15 cellular contexts compared by ENCODE assay signal in genomic region chr9:12503606-12504122, GRCh38.
DNase-seq lines count a peak whose midpoint lies in the region; ATAC-seq and TF ChIP-seq lines count a peak whose summit lies in the region.
"Had no signal": no experiment of that assay in that cellular context is flagged by ENCODE, and none has a peak within 500 bp of the region (broad histone marks: within the 10 kb centered on the region; RNA-seq: fewer than 3 reads in every experiment).

No MANE protein-coding gene starts in this region.

- H3K9ac ChIP-seq in SK-N-MC (ENCODE audit: insufficient read length): no peak overlapping the region
- H3K9ac ChIP-seq in mesenchymal stem cell (ENCODE audit: low read length): no peak overlapping the region

- CTCF ChIA-PET in A673 (lab: Charles Lee): no interaction called here

- no peak overlapping the region for H2AFZ ChIP-seq in mesenchymal stem cell (ENCODE audit: low read depth, low read length)

- no peak overlapping the region for H3K18ac ChIP-seq in mesenchymal stem cell (ENCODE audit: low read depth in 1 of 2, low read length in 2 of 2)

- H3K9me3 ChIP-seq in SK-N-MC (ENCODE audit: low read depth, low read length) (no peaks in the 10 kb centered on the region), mesenchymal stem cell (ENCODE audit: control insufficient read depth, low read length) (peaks cover 8% of the 10 kb centered on the region), A673 (ENCODE audit: low read depth, low read length, poor library complexity, severe bottlenecking) (no peaks in the 10 kb centered on the region)

- no peak for TF ChIP-seq CTCF in fibroblast of pulmonary artery (IDR thresholded peaks at IDR 0.05; ENCODE audit: low read length, missing control alignments)
- no peak for TF ChIP-seq CTCF in A673 (conservative IDR thresholded peaks at IDR 0.05; ENCODE audit: low read depth, low read length)

- no peak overlapping the region for H3K4ac ChIP-seq in mesenchymal stem cell (ENCODE audit: low read depth in 1 of 2, low read length in 2 of 2)

- no peak overlapping the region for H2BK12ac ChIP-seq in mesenchymal stem cell (ENCODE audit: low read length in 2 of 2)

- intact Hi-C loops in A673 (cut with micrococcal nuclease; ENCODE audit: unreplicated experiment): no loop called here

- no peak overlapping the region for H3K14ac ChIP-seq in mesenchymal stem cell (ENCODE audit: low read length in 2 of 2)

- BruUV-seq in A673 (replicated peaks; lab: Mats Ljungman, UMichigan): no TSS peak

- H2BK120ac ChIP-seq in mesenchymal stem cell (ENCODE audit: low read depth, low read length): no peak overlapping the region

- H3K4me3 ChIP-seq in SK-N-MC: peak overlapping the region; percentile 23
- H3K4me3 ChIP-seq in fibroblast of pulmonary artery (replicated peaks; ENCODE audit: low read depth, low read length): no peak overlapping the region
- no peak overlapping the region for H3K4me3 ChIP-seq in mesenchymal stem cell (ENCODE audit: insufficient read depth in 1 of 2, low read depth in 1 of 2, low read length in 2 of 2)
- no peak overlapping the region for H3K4me3 ChIP-seq in A673 (ENCODE audit: low read depth, low read length, poor library complexity, severe bottlenecking)

- peak; percentile 56 for DNase-seq in SK-N-MC (ENCODE audit: low read depth, low spot score)
- peak; percentile 28 for DNase-seq in fibroblast of pulmonary artery (ENCODE audit: low read depth)
- peak; percentile 14 for DNase-seq in mesenchymal stem cell
- no peak for DNase-seq in A673 (ENCODE audit: low spot score)
- no peak for DNase-seq in activated T-cell treated with anti-CD3 and anti-CD28 coated beads, Interleukin-2, amount 50 U/mL, for 48 hours
- no peak for DNase-seq in HK-2 (ENCODE audit: unreplicated experiment)
- DNase-seq: ACHN; CD4-positive, alpha-beta memory T cell; DMS153; DMS79; GDM1; GOT3; H9 had no signal

- H3K36me3 ChIP-seq in SK-N-MC (ENCODE audit: insufficient read depth, low read length): no peaks in the 10 kb centered on the region
- no peaks in the 10 kb centered on the region for H3K36me3 ChIP-seq in mesenchymal stem cell (ENCODE audit: control insufficient read depth in 1 of 2, insufficient read depth in 2 of 2, low read depth in 1 of 2, low read length in 2 of 2)
- no peaks in the 10 kb centered on the region for H3K36me3 ChIP-seq in A673 (ENCODE audit: insufficient read depth, low read length, poor library complexity, severe bottlenecking)

- ATAC-seq in GM18909 (IDR thresholded peaks at IDR 0.05; ENCODE audit: poor library complexity, unreplicated experiment): no peak

- H3K27me3 ChIP-seq in mesenchymal stem cell (ENCODE audit: control insufficient read depth in 1 of 2, insufficient read depth in 1 of 2, low read length in 2 of 2) (no peaks in the 10 kb centered on the region), A673 (replicated peaks; ENCODE audit: insufficient read depth, low read depth, low read length, poor library complexity) (no peaks in the 10 kb centered on the region)

- no peaks in the 10 kb centered on the region for H3K4me1 ChIP-seq in mesenchymal stem cell (ENCODE audit: control insufficient read depth, insufficient read depth, low read depth, low read length)
- H3K4me1 ChIP-seq in A673 (ENCODE audit: insufficient read depth, low read length, poor library complexity, severe bottlenecking): no peaks in the 10 kb centered on the region

- no peak overlapping the region for H2BK15ac ChIP-seq in mesenchymal stem cell (ENCODE audit: low read depth, poor library complexity, severe bottlenecking)

- H3K4me2 ChIP-seq in mesenchymal stem cell (ENCODE audit: low read length, poor library complexity, severe bottlenecking): no peak overlapping the region

- no peaks in the 10 kb centered on the region for H3K79me1 ChIP-seq in mesenchymal stem cell (replicated peaks; ENCODE audit: low read length, poor library complexity, severe bottlenecking)

- no CpG with 5 or more reads among the region's 2 CpGs for WGBS in mesenchymal stem cell

- POLR2A ChIA-PET in A673 (lab: Charles Lee; ENCODE audit: low non-redundant PET): no interaction called here

- H3K27ac ChIP-seq in SK-N-MC (0 out of 2 replicates have a peak overlapping the region, but pooled peaks have one; percentile 9), mesenchymal stem cell (ENCODE audit: low read length, poor library complexity, severe bottlenecking) (no peak overlapping the region), A673 (ENCODE audit: low read depth, low read length, poor library complexity, severe bottlenecking) (no peak overlapping the region)
- H3K27ac ChIP-seq: HL-60 had no signal

- no peak overlapping the region for H4K91ac ChIP-seq in mesenchymal stem cell (ENCODE audit: low read length)

- no peak overlapping the region for H2BK5ac ChIP-seq in mesenchymal stem cell (ENCODE audit: low read depth, low read length, poor library complexity, severe bottlenecking)

- H2AK5ac ChIP-seq in mesenchymal stem cell (ENCODE audit: low read length, severe bottlenecking): no peak overlapping the region

- no peak overlapping the region for H4K8ac ChIP-seq in mesenchymal stem cell (ENCODE audit: low read length)

- no peak overlapping the region for H3K23ac ChIP-seq in mesenchymal stem cell (ENCODE audit: low read length in 2 of 2)

Comparison
In these comparisons a context has a peak if more than half of its experiments do, and no peak if none do; other contexts are left out.
1. DNase-seq: peak in SK-N-MC (single experiment), fibroblast of pulmonary artery (single experiment) and mesenchymal stem cell (single experiment); none in A673 (single experiment), activated T-cell treated with anti-CD3 and anti-CD28 coated beads, Interleukin-2, amount 50 U/mL, for 48 hours (0 of 2) and HK-2 (single experiment).